8 cellular contexts compared by ENCODE assay signal in the genomic region with DNA sequence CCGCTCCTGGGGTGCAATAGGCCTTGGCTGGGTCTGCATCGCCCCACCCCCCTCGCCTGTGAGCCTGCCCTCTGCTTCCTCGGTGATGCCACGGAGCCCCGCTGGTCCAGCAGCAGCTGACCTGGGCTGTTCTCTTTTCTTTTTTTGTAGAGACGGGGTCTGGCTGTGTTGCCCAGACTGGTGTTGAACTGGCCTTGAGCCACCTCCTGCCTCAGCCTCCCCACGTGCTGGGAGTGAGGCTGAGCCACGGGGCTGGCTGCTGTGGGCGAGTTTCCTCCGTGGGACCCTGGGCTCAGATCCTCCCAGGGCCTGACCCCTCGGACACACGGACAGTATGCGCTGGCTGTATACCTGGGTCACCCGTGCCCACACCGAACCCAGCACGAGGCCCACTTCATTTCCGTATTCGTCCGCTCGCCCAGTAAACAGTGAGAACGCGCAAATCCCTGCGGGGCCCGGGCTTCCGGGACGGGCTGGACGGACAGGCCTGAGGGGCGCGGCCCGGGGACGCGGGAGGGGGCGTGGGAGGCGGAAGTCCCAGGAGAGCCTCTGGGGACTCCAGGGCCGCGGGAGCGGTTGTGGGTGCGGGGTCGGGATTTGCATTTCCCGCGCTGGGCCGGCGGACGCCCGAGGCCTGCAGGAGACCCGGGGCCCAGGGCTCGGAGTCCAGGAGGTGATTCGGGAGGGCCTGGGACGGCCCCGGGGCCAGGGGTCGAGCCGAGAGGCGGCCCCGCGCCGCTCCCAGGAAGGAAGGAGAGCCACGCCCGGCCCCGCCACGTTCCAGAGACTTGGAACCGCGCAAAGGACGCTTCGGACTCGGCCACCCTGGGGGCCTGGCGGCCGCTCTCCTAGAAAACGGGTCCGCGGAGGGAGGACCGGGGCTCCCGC. TPM values are rescaled to one million over a fixed set of nuclear protein-coding genes. Genes with fewer than 3 reads are reported as not detected.
DNase-seq lines count a peak whose midpoint lies in the region; ATAC-seq and TF ChIP-seq lines count a peak whose summit lies in the region.

No MANE protein-coding gene starts in this region.

- H3K27me3 Mint-ChIP-seq in T-helper 2 cell treated with Interferon-gamma antibody and Interleukin-4, amounts not matched to agents 5 μg/mL and 100 μg/mL, for 36 hours (ENCODE audit: low read depth), result peaks cover 6% of the 10 kb centered on the region

- POLR2A ChIA-PET in HEK293T (lab: Yijun Ruan, JAX), result no interaction called here

- CTCF ChIA-PET in HEK293T (lab: Yijun Ruan, JAX), result no interaction called here

- no peaks in the 10 kb centered on the region for H3K9me2 ChIP-seq in MM.1S (replicated peaks; ENCODE audit: insufficient read depth, low read length)

- H3K4me3 ChIP-seq in kidney epithelial cell (ENCODE audit: low read depth, low read length) (peak overlapping the region; percentile 43), MM.1S (ENCODE audit: low read length) (no peak overlapping the region)

- H3K9me3 Mint-ChIP-seq in T-helper 2 cell treated with Interferon-gamma antibody and Interleukin-4, amounts not matched to agents 5 μg/mL and 100 μg/mL, for 36 hours, result no peaks in the 10 kb centered on the region

- no peak overlapping the region for H2AFZ ChIP-seq in MM.1S (ENCODE audit: low read length)

- H3K36me3 Mint-ChIP-seq in T-helper 2 cell treated with Interferon-gamma antibody and Interleukin-4, amounts not matched to agents 5 μg/mL and 100 μg/mL, for 36 hours (ENCODE audit: low read depth), result no peaks in the 10 kb centered on the region

- H3K9me3 ChIP-seq in MM.1S (replicated peaks; ENCODE audit: insufficient read depth, low read length), result no peaks in the 10 kb centered on the region

- no peaks in the 10 kb centered on the region for H4K20me1 ChIP-seq in MM.1S (ENCODE audit: insufficient read depth, low read length)

- peaks cover 12% of the 10 kb centered on the region for H3K4me1 Mint-ChIP-seq in T-helper 2 cell treated with Interferon-gamma antibody and Interleukin-4, amounts not matched to agents 5 μg/mL and 100 μg/mL, for 36 hours (ENCODE audit: low read depth)

- no peak overlapping the region for H3K27ac Mint-ChIP-seq in T-helper 2 cell treated with Interferon-gamma antibody and Interleukin-4, amounts not matched to agents 5 μg/mL and 100 μg/mL, for 36 hours

- no peak overlapping the region for H3K9ac ChIP-seq in MM.1S (ENCODE audit: low read length)

- no peak overlapping the region for H3K4me2 ChIP-seq in MM.1S (ENCODE audit: low read depth, low read length)

- no peaks in the 10 kb centered on the region for H3K79me2 ChIP-seq in MM.1S (ENCODE audit: low read length)

- peak; percentile 24 for DNase-seq in T-helper 2 cell treated with Interferon-gamma antibody and Interleukin-4, amounts not matched to agents 5 μg/mL and 100 μg/mL, for 36 hours (ENCODE audit: low spot score)
- DNase-seq in T-helper 2 cell, result no peak
- peak; percentile 23 for DNase-seq in amniotic epithelial cell (ENCODE audit: low read depth)
- DNase-seq in kidney epithelial cell (ENCODE audit: low read depth), result no peak
- peak; percentile 73 for DNase-seq in ureter (ENCODE audit: low spot score)
- DNase-seq in stimulated activated naive CD8-positive, alpha-beta T cell treated with anti-CD3 and anti-CD28 coated beads, Interleukin-15, Interleukin-2, amounts not matched to agents 100 U/mL and 50 U/mL, for 24 hours, result no peak
- DNase-seq in MM.1S, result no peak
- DNase-seq in HEK293T (ENCODE audit: extremely low spot score), result no peak

- no peak for ATAC-seq in stimulated activated naive CD8-positive, alpha-beta T cell treated with anti-CD3 and anti-CD28 coated beads, Interleukin-15, Interleukin-2, amounts not matched to agents 100 U/mL and 50 U/mL, for 24 hours

- no peaks in the 10 kb centered on the region for H3F3A ChIP-seq in MM.1S (ENCODE audit: insufficient read depth, low read length)

- no peak overlapping the region for H3K27ac ChIP-seq in MM.1S (ENCODE audit: low read length)

- no peak overlapping the region for H3K4me3 Mint-ChIP-seq in T-helper 2 cell treated with Interferon-gamma antibody and Interleukin-4, amounts not matched to agents 5 μg/mL and 100 μg/mL, for 36 hours

- TF ChIP-seq CTCF in kidney epithelial cell (IDR thresholded peaks at IDR 0.05; ENCODE audit: insufficient read depth, low read length, poor library complexity, severe bottlenecking) (no peak), MM.1S (IDR thresholded peaks at IDR 0.05; ENCODE audit: low read length) (no peak)

- no peaks in the 10 kb centered on the region for H3K4me1 ChIP-seq in MM.1S (ENCODE audit: low read length)

- H3K36me3 ChIP-seq in kidney epithelial cell (ENCODE audit: control insufficient read depth, insufficient read depth, low read length) (no peaks in the 10 kb centered on the region), MM.1S (replicated peaks; ENCODE audit: insufficient read depth, low read length) (no peaks in the 10 kb centered on the region)

- H3K27me3 ChIP-seq in kidney epithelial cell (ENCODE audit: control insufficient read depth, insufficient read depth, low read length), result no peaks in the 10 kb centered on the region
- H3K27me3 ChIP-seq in MM.1S (replicated peaks; ENCODE audit: insufficient read depth, low read length), result peaks cover 37% of the 10 kb centered on the region

TF ChIP-seq in HEK293T, 16 proteins besides CTCF, POLR2A, EP300 and RAD21:
- TF ChIP-seq ELF4 (IDR thresholded peaks at IDR 0.05), result no peak
- TF ChIP-seq FOXK2 (IDR thresholded peaks at IDR 0.05), result no peak
- TF ChIP-seq CTBP1 (IDR thresholded peaks at IDR 0.05; ENCODE audit: borderline replicate concordance), result no peak
- no peak for TF ChIP-seq NFRKB (IDR thresholded peaks at IDR 0.05)

RNA-seq across cellular contexts. Expression of gene DNAJB6, which starts 57.8 kb away (rescaled TPM):
- total RNA-seq in kidney epithelial cell, result 104 and 126 TPM in 2 replicates
- 103 TPM for total RNA-seq in ureter

Comparison
In these comparisons a context has a peak if more than half of its experiments do, and no peak if none do; other contexts are left out.
1. DNase-seq: peak in T-helper 2 cell treated with Interferon-gamma antibody and Interleukin-4, amounts not matched to agents 5 μg/mL and 100 μg/mL, for 36 hours (single experiment), amniotic epithelial cell (single experiment) and ureter (single experiment); none in T-helper 2 cell (0 of 5), kidney epithelial cell (single experiment), stimulated activated naive CD8-positive, alpha-beta T cell treated with anti-CD3 and anti-CD28 coated beads, Interleukin-15, Interleukin-2, amounts not matched to agents 100 U/mL and 50 U/mL, for 24 hours (single experiment), MM.1S (single experiment) and HEK293T (single experiment).